8 cellular contexts compared by ENCODE assay signal in genomic region chr5:95283761-95284511, GRCh38. TPM values are rescaled to one million over a fixed set of nuclear protein-coding genes. Genes with fewer than 3 reads are reported as not detected.
DNase-seq lines count a peak whose midpoint lies in the region; ATAC-seq, FAIRE-seq and TF ChIP-seq lines count a peak whose summit lies in the region.

No MANE protein-coding gene starts in this region.

- in situ Hi-C loops in GM12878 (cut with MboI) = no loop called here

- no peaks in the 10 kb centered on the region for H4K20me1 ChIP-seq in GM12878 (ENCODE audit: control insufficient read depth, insufficient read depth)

- H3K9ac ChIP-seq in NT2/D1 (ENCODE audit: insufficient read length, low read depth) (peak overlapping the region; percentile 29), GM12878 (ENCODE audit: control insufficient read depth, insufficient read depth, low read length) (no peak overlapping the region)

- TF ChIP-seq POLR2A in GM12891 (IDR thresholded peaks at IDR 0.05; ENCODE audit: low read depth, low read length) (no peak), GM12878 (IDR thresholded peaks at IDR 0.05; ENCODE audit: low read depth, low read length) (no peak), spleen (IDR thresholded peaks at IDR 0.05) (no peak)

- H3K9me3 ChIP-seq in NT2/D1 (ENCODE audit: insufficient read depth, low read length) = no peaks in the 10 kb centered on the region
- H3K9me3 ChIP-seq in GM12878 (replicated peaks; ENCODE audit: control insufficient read depth, insufficient read depth, low read length) = no peaks in the 10 kb centered on the region; the same call in 2 of the 3 replicates
- H3K9me3 ChIP-seq in spleen = no peaks in the 10 kb centered on the region

- no TSS peak for BruUV-seq in GM12878 (replicated peaks; lab: Mats Ljungman, UMichigan)

- SMC1A ChIA-PET in GM12878 (lab: Charles Lee; ENCODE audit: uncharacterized antibody, unreplicated experiment) = interaction anchor here (1.2 to 1.5 kb wide), 2 partner anchors 12 to 13 kb away, joined by 3 read pairs; no protein-coding TSS in a partner anchor

- POLR2A ChIA-PET in GM12878 (lab: Charles Lee) = no interaction called here

- peak overlapping the region; percentile 61 for H2AFZ ChIP-seq in GM12878 (ENCODE audit: control insufficient read depth, low read depth, low read length)

- RAD21 ChIA-PET in GM12878 (lab: Charles Lee; ENCODE audit: unreplicated experiment) = interaction anchor here (0.8 kb wide), 1 partner anchor 250 kb away, joined by 3 read pairs; no protein-coding TSS in a partner anchor

- no peak for TF ChIP-seq RAD21 in GM12878 (IDR thresholded peaks at IDR 0.05; ENCODE audit: insufficient read depth, low read depth, low read length)

- ATAC-seq in HG02981 (IDR thresholded peaks at IDR 0.05; ENCODE audit: unreplicated experiment) (peak; percentile 47), GM12878 (peak; percentile 86)

- H3K4me3 ChIP-seq in NT2/D1 (ENCODE audit: insufficient read length, low read depth) (peak overlapping the region; percentile 60), GM12878 (peak overlapping the region; percentile 67), spleen (peak overlapping the region; percentile 46 to 78 (median 58))

- no peak overlapping the region for H3K27ac ChIP-seq in GM12878 (ENCODE audit: control insufficient read depth, insufficient read depth)
- H3K27ac ChIP-seq in spleen = no peak overlapping the region

- peak; percentile 33 to 56 (median 55); a peak in 5 of 6 replicates for TF ChIP-seq CTCF in GM12878 (IDR thresholded peaks at IDR 0.05 in 2 of 3, conservative IDR thresholded peaks at IDR 0.05 in 1 of 3; ENCODE audit: control insufficient read depth in 2 of 3, extremely low read depth in 1 of 3, insufficient read depth in 1 of 3, low read depth in 3 of 3, low read length in 3 of 3)
- peak in 6 of 11 experiments; percentile 18 to 46 (median 34) for TF ChIP-seq CTCF in spleen (IDR thresholded peaks at IDR 0.05 in 8 of 11, conservative IDR thresholded peaks at IDR 0.05 in 3 of 11)

- peak overlapping the region; percentile 87 for H3K4me2 ChIP-seq in GM12878 (ENCODE audit: control insufficient read depth, insufficient read depth)

- H3K36me3 ChIP-seq in NT2/D1 (ENCODE audit: insufficient read depth, insufficient read length, low read length) (no peaks in the 10 kb centered on the region), GM12878 (ENCODE audit: control insufficient read depth in 2 of 2, insufficient read depth in 2 of 2, low read length in 1 of 2) (no peaks in the 10 kb centered on the region), spleen (no peaks in the 10 kb centered on the region)

- intact Hi-C loops in GM12878 (cut with micrococcal nuclease; ENCODE audit: unreplicated experiment) (loop anchor here (5.0 kb wide), 1 partner anchor 563 kb away; no protein-coding TSS in a partner anchor), spleen (cut with DNase I; ENCODE audit: low total_unique reads) (no loop called here)

- TF ChIP-seq EP300 in GM12878 (IDR thresholded peaks at IDR 0.05; ENCODE audit: borderline replicate concordance in 1 of 2, control insufficient read depth in 1 of 2, low read depth in 2 of 2, low read length in 2 of 2) = no peak

- H3K79me2 ChIP-seq in GM12878 (ENCODE audit: control insufficient read depth, insufficient read depth, low read length) = no peaks in the 10 kb centered on the region

- H3K4me1 ChIP-seq in NT2/D1 (ENCODE audit: insufficient read depth, insufficient read length) (peaks cover 2% of the 10 kb centered on the region), GM12878 (ENCODE audit: control insufficient read depth, insufficient read depth, low read length) (no peaks in the 10 kb centered on the region), spleen (peaks cover 12 to 27% (median 26%) of the 10 kb centered on the region in 6 donors)

- H3K27me3 ChIP-seq in NT2/D1 (ENCODE audit: insufficient read depth, insufficient read length) (peaks cover 38% of the 10 kb centered on the region), GM12878 (replicated peaks in 1 of 2; ENCODE audit: control insufficient read depth in 2 of 2, insufficient read depth in 2 of 2, low read length in 1 of 2) (peaks cover 2 to 18% of the 10 kb centered on the region in 2 experiments), spleen (replicated peaks in 1 of 7) (peaks cover 0 to 90% (median 61%) of the 10 kb centered on the region in 7 donors)

- DNase-seq in AML-193 (lab: John Stamatoyannopoulos, UW) = peak; percentile 43 to 46
- DNase-seq in GM12891 (ENCODE audit: insufficient read length, low spot score) = peak; percentile 56
- no peak for DNase-seq in NT2/D1 (ENCODE audit: low read depth, low spot score)
- no peak for DNase-seq in GM12878 (ENCODE audit: low read depth, low spot score)
- peak; percentile 25 for DNase-seq in iris pigment epithelial cell (ENCODE audit: low read depth)
- peak; percentile 85 for DNase-seq in spleen
- DNase-seq in T-helper 9 cell = no peak

- WGBS in GM12878 (ENCODE audit: insufficient coverage, insufficient replicate concordance, low lambda C conversion rate, missing lambda C conversion rate) = 4% methylated on average over 44 of the region's 80 CpGs
- WGBS in spleen, 5 donors = 1 to 2% (median 2%) methylated on average over 29 to 80 of the region's 80 CpGs

- peak; percentile 40 for FAIRE-seq in GM12891 (lab: Jason Lieb, UNC)
- no peak for FAIRE-seq in GM12878 (lab: Jason Lieb, UNC)

- CTCF ChIA-PET in GM12878 (lab: Yijun Ruan, JAX) = interaction anchor here (0.6 to 1.2 kb wide), 2 partner anchors 202 to 316 kb away, joined by 3 read pairs; no protein-coding TSS in a partner anchor

TF ChIP-seq in GM12891, 5 proteins besides CTCF, POLR2A, EP300 and RAD21:
- no peak for TF ChIP-seq POLR2AphosphoS5 (IDR thresholded peaks at IDR 0.05; ENCODE audit: low read depth, low read length)
- TF ChIP-seq PAX5 (IDR thresholded peaks at IDR 0.05; ENCODE audit: insufficient read depth, low read length, severe bottlenecking) = no peak
- no peak for TF ChIP-seq TAF1 (IDR thresholded peaks at IDR 0.05; ENCODE audit: low read depth, low read length)
- TF ChIP-seq SPI1 (IDR thresholded peaks at IDR 0.05; ENCODE audit: low read depth, low read length) = no peak
- TF ChIP-seq POU2F2 (IDR thresholded peaks at IDR 0.05; ENCODE audit: low read depth, low read length) = no peak

TF ChIP-seq in GM12878, 131 proteins besides CTCF, POLR2A, EP300 and RAD21 (continues in another document):
- TF ChIP-seq E2F8 (IDR thresholded peaks at IDR 0.05; ENCODE audit: low read depth, partially characterized antibody) (no peak), IRF3 (IDR thresholded peaks at IDR 0.05) (no peak)

RNA-seq across cellular contexts. Expression of gene MCTP1, which starts 1.0 kb away (rescaled TPM):
- 10.3 TPM for polyA plus RNA-seq in GM12891 (2012; ENCODE audit: low read depth, missing spikeins)
- 892 and 904 TPM in 2 replicates for total RNA-seq in GM12878 (2013; cell fraction: nucleolus; rRNA removed)
- total RNA-seq in GM12878 (2014; rRNA removed) (13.6 and 18.1 TPM in 2 replicates), GM12878 (2014; rRNA removed; fragmentation: Illumina TruSeq; extraction: Trizol) (27.6 and 29.9 TPM in 2 replicates), GM12878 (2021) (19.1 and 21.5 TPM in 2 replicates), spleen (10 to 100 TPM; 22.1 to 57.2 (median 39.3) TPM)
- 7.6 TPM for polyA plus RNA-seq in GM12878 (2011; ENCODE audit: low read depth)
- polyA plus RNA-seq in GM12878 (2011; rRNA removed) (45.9 and 73.0 TPM in 2 replicates), GM12878 (2014; fragmentation: Illumina TruSeq; extraction: Trizol) (18.6 and 22.9 TPM in 2 replicates), GM12878 (2014; fragmentation: Nextera tagmentation; extraction: Ambion mirVana) (10 to 100 TPM; 12.6 to 22.2 TPM), GM12878 (2014; rRNA removed) (6.5 and 13.1 TPM in 2 replicates), GM12878 (2016; fragmentation: Nextera tagmentation; extraction: Ambion mirVana) (10 to 100 TPM; 17.0 to 20.3 TPM), spleen (1 to 10 TPM; 1.2 to 4.6 (median 1.8) TPM)
- polyA plus RNA-seq in GM12878 (2011; cell fraction: cytosol; rRNA removed) = 13.7 and 23.2 TPM in 2 replicates
- polyA plus RNA-seq in GM12878 (2011; cell fraction: nucleus; rRNA removed) = 39.9 and 46.5 TPM in 2 replicates
- 11.9 and 15.6 TPM in 2 replicates for polyA plus RNA-seq in GM12878 (2012)
- polyA minus RNA-seq in GM12878 (2011; rRNA and poly(A)+ RNA removed) = 108 and 127 TPM in 2 replicates
- 23.2 and 33.8 TPM in 2 replicates for polyA minus RNA-seq in GM12878 (2011; cell fraction: cytosol; rRNA and poly(A)+ RNA removed)
- 168 and 204 TPM in 2 replicates for polyA minus RNA-seq in GM12878 (2011; cell fraction: nucleus; rRNA and poly(A)+ RNA removed)

Comparison
In these comparisons a context has a peak if more than half of its experiments do, and no peak if none do; other contexts are left out.
1. DNase-seq: peak in AML-193 (2 of 2), GM12891 (single experiment), iris pigment epithelial cell (single experiment) and spleen (single experiment); none in NT2/D1 (single experiment), GM12878 (single experiment) and T-helper 9 cell (single experiment).
2. Peak in every context shown above with its lines, with median percentiles within 50 percentile points of each other: H3K4me3 ChIP-seq.